3 cellular contexts compared by ENCODE assay signal in the genomic region with DNA sequence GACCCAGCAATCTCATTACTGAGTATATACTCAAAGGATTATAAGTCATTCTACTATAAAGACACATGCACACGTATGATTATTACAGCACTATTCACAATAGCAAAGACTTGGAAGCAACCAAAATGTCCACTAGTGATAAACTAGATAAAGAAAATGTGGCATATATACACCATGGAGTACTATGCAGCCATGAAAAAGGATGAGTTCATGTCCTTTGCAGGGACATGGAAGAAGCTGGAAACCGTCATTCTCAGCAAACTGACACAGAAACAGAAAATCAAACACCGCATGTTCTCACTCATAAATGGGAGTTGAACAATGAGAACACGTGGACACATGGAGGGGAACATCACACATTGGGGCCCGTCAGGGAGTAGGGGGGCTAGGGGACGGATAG.
DNase-seq lines count a peak whose midpoint lies in the region; ATAC-seq, FAIRE-seq and TF ChIP-seq lines count a peak whose summit lies in the region.
"Not testable (repeated sequence)": the region's sequence is repeated elsewhere in the genome, so short reads cannot be mapped to it uniquely, and the experiment has no call there.

No MANE protein-coding gene starts in this region.

- not testable (repeated sequence) for H3K27me3 ChIP-seq in K562 (ENCODE audit: control insufficient read depth in 2 of 2, insufficient read depth in 2 of 2, low read length in 2 of 2)

- not testable (repeated sequence) for H3K4me3 ChIP-seq in HEK293 (ENCODE audit: low read depth, low read length); K562

- not testable (repeated sequence) for H3K9me3 ChIP-seq in HEK293 (ENCODE audit: control insufficient read depth, insufficient read depth, low read depth, low read length); K562 (replicated peaks; ENCODE audit: control insufficient read depth, insufficient read depth, low read depth, low read length)

- not testable (repeated sequence) for TF ChIP-seq POLR2A in K562 (conservative IDR thresholded peaks at IDR 0.05)

- not testable (repeated sequence) for H3K27me3 Mint-ChIP-seq in WTC11 (ENCODE audit: low read depth)

- POLR2A ChIA-PET in HEK293 (lab: Yijun Ruan, JAX); WTC11 (lab: Charles Lee); K562 (lab: Yijun Ruan, JAX): not testable (repeated sequence)

- H3K36me3 ChIP-seq in HEK293 (ENCODE audit: control insufficient read depth in 2 of 2, insufficient read depth in 1 of 2, low read length in 2 of 2); K562 (ENCODE audit: control insufficient read depth, insufficient read depth, low read length): not testable (repeated sequence)

- TF ChIP-seq CTCF in HEK293 (tag by site-specific recombination; IDR thresholded peaks at IDR 0.05); WTC11 (IDR thresholded peaks at IDR 0.05); K562 (IDR thresholded peaks at IDR 0.05 in 2 of 3, conservative IDR thresholded peaks at IDR 0.05 in 1 of 3; ENCODE audit: insufficient read depth in 2 of 3, low read depth in 1 of 3, low read length in 3 of 3): not testable (repeated sequence)

- not testable (repeated sequence) for TF ChIP-seq EP300 in K562 (IDR thresholded peaks at IDR 0.05; ENCODE audit: low read length)

- H3K4me1 Mint-ChIP-seq in WTC11, result not testable (repeated sequence)

- H4K20me1 ChIP-seq in K562 (replicated peaks; ENCODE audit: control insufficient read depth, insufficient read depth, low read length), result not testable (repeated sequence)

- not testable (repeated sequence) for BruUV-seq in K562 (replicated peaks; lab: Mats Ljungman, UMichigan)

- FAIRE-seq in K562 (lab: Jason Lieb, UNC), result not testable (repeated sequence)

- in situ Hi-C loops in K562 (cut with MboI), result not testable (repeated sequence)

- peaks cover 11% of the 10 kb centered on the region for H3K36me3 Mint-ChIP-seq in WTC11

- not testable (repeated sequence) for H3K9me1 ChIP-seq in K562 (ENCODE audit: control insufficient read depth, insufficient read depth, low read length)

- not testable (repeated sequence) for H3K4me3 Mint-ChIP-seq in WTC11

- ATAC-seq in WTC11, K562: not testable (repeated sequence)

- H3K27ac Mint-ChIP-seq in WTC11, result not testable (repeated sequence)

- CTCF ChIA-PET in HEK293 (lab: Yijun Ruan, JAX); WTC11 (lab: Charles Lee); K562 (lab: Yijun Ruan, JAX; ENCODE audit: low intra/inter-chr PET ratio): not testable (repeated sequence)

- not testable (repeated sequence) for H3K79me2 ChIP-seq in K562 (ENCODE audit: control insufficient read depth, insufficient read depth, low read length)

- intact Hi-C loops in K562 (cut with micrococcal nuclease), result not testable (repeated sequence)

- H3K4me2 ChIP-seq in K562 (ENCODE audit: insufficient read depth, low read length), result not testable (repeated sequence)

- not testable (repeated sequence) for DNase-seq in WTC11 (ENCODE audit: low spot score); K562 (ENCODE audit: extremely low read depth in 1 of 4, low spot score in 3 of 4)

- H2AFZ ChIP-seq in K562 (ENCODE audit: low read depth, low read length), result not testable (repeated sequence)

- WGBS in K562 (ENCODE audit: insufficient coverage, low coverage, missing lambda C conversion rate), result 59% methylated on average over 6 of the region's 6 CpGs

- H3K9ac ChIP-seq in K562 (ENCODE audit: insufficient read depth in 1 of 2, low read depth in 2 of 2, low read length in 2 of 2), result not testable (repeated sequence)

- peaks cover 21% of the 10 kb centered on the region for H3K9me3 Mint-ChIP-seq in WTC11

- TF ChIP-seq RAD21 in K562 (CRISPR knock-in tag; conservative IDR thresholded peaks at IDR 0.05 in 1 of 2, IDR thresholded peaks at IDR 0.05 in 1 of 2), result not testable (repeated sequence)

- not testable (repeated sequence) for H3K4me1 ChIP-seq in HEK293 (ENCODE audit: control insufficient read depth, insufficient read depth, low read length); K562 (replicated peaks in 1 of 2; ENCODE audit: control insufficient read depth in 2 of 2, insufficient read depth in 2 of 2, low read length in 2 of 2)

- not testable (repeated sequence) for H3K27ac ChIP-seq in HEK293 (ENCODE audit: extremely low read depth, low read depth, low read length); K562 (ENCODE audit: extremely low read depth, low read depth, low read length)

TF ChIP-seq in HEK293, 187 proteins besides CTCF, POLR2A, EP300 and RAD21:
- peak; percentile 95 for TF ChIP-seq ZNF146 (tag by site-specific recombination; IDR thresholded peaks at IDR 0.05)
- TF ChIP-seq, protein P1, sequence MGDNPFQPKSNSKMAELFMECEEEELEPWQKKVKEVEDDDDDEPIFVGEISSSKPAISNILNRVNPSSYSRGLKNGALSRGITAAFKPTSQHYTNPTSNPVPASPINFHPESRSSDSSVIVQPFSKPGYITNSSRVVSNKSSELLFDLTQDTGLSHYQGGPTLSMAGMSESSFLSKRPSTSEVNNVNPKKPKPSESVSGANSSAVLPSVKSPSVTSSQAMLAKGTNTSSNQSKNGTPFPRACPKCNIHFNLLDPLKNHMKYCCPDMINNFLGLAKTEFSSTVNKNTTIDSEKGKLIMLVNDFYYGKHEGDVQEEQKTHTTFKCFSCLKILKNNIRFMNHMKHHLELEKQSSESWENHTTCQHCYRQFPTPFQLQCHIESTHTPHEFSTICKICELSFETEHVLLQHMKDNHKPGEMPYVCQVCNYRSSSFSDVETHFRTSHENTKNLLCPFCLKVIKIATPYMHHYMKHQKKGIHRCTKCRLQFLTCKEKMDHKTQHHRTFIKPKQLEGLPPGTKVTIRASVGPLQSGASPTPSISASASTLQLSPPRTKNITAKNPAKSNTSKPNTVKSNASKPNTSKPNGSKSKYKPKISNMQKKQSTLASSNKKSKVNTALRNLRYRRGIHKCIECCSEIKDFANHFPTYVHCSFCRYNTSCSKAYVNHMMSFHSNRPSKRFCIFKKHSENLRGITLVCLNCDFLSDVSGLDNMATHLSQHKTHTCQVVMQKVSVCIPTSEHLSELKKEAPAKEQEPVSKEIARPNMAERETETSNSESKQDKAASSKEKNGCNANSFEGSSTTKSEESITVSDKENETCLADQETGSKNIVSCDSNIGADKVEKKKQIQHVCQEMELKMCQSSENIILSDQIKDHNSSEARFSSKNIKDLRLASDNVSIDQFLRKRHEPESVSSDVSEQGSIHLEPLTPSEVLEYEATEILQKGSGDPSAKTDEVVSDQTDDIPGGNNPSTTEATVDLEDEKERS (tag by site-specific recombination; IDR thresholded peaks at IDR 0.05), result peak; percentile 82; the same call in 1 of the 2 replicates

TF ChIP-seq in WTC11, 78 proteins besides CTCF, POLR2A, EP300 and RAD21:
- peak; percentile 35; the same call in 1 of the 2 replicates for TF ChIP-seq GTF2I (CRISPR knock-in tag; conservative IDR thresholded peaks at IDR 0.05)

TF ChIP-seq in K562, 482 proteins besides CTCF, POLR2A, EP300 and RAD21:
- TF ChIP-seq ZNF146 (CRISPR knock-in tag; IDR thresholded peaks at IDR 0.05; ENCODE audit: unreplicated experiment) (peak; percentile 98), BCOR (IDR thresholded peaks at IDR 0.05) (peak; percentile 41; the same call in 1 of the 2 replicates), RBM25 (IDR thresholded peaks at IDR 0.05; ENCODE audit: low read depth, low read length, severe bottlenecking) (peak; percentile 35)
